ENCODE assay signal across 11 cellular contexts in the genomic region with DNA sequence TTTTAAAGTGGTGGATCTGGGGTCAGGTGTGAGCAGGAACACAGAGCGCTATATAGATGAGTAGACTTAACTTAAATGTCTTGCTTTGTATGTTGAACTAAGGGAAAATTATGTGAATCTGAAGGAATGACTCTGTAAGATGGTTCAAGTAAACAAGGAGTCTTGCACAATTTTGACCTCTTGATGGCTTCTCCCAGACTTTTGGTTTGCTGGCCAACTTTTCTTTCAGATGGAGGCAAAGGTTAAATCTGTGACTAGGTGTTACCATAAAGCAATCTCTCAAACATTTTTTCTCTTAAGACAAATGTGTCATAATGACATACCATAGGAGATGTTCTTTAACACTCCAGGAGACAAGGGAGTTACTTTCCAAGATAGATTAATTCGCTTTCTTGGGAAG.
"Had no signal": no experiment of that assay in that cellular context is flagged by ENCODE, and none has a peak within 500 bp of the region (broad histone marks: within the 10 kb centered on the region; RNA-seq: fewer than 3 reads in every experiment).

No MANE protein-coding gene starts in this region.

- H3K36me3 ChIP-seq: ascending aorta, SJCRH30 had no signal

- H3K9me2 ChIP-seq: SK-N-SH had no signal

- H3K4me3 ChIP-seq: ascending aorta, body of pancreas, SJCRH30 had no signal

- H3K9ac ChIP-seq: SK-N-SH had no signal

- DNase-seq: activated CD8-positive, alpha-beta memory T cell treated with anti-CD3 and anti-CD28 coated beads for 24 hours; activated T-cell treated with anti-CD3 and anti-CD28 coated beads, Interleukin-2, amount 50 U/mL, for 4 hours; KG1; NCI-H2107; NCI-H510A; NK-92 treated with Interleukin-12 subunit alpha and Interleukin-12 subunit beta, amount 100 ng/mL, for 24 hours had no signal

- H3K9me3 ChIP-seq: ascending aorta, body of pancreas, SJCRH30, SK-N-SH had no signal

- H3K27me3 ChIP-seq: ascending aorta, body of pancreas had no signal

- H3K4me1 ChIP-seq: ascending aorta, body of pancreas, SJCRH30 had no signal

- H3K4me2 ChIP-seq: SK-N-SH had no signal

- H3K27ac ChIP-seq: ascending aorta, body of pancreas, SJCRH30, VCaP had no signal
